ENCODE assay signal across 28 cellular contexts in the genomic region with DNA sequence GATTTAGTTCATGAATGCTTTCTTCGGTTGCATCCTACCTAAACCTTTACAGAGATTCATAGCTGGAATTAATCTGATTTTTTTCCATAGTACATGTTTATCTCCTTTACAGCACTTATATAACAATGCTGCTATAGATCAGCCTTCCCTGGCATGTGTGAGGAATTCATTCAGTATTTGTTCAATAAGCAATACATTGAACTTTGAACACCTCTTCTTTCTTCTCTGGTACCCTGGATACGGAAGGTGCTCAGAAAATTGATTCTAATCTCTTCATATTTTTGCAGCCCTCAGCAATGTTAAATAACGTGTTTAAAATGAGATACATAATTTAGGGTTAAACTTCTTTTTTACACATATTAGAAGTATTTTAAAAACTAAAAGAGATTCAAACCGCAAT.
"Had no signal": no experiment of that assay in that cellular context is flagged by ENCODE, and none has a peak within 500 bp of the region (broad histone marks: within the 10 kb centered on the region; RNA-seq: fewer than 3 reads in every experiment).

No MANE protein-coding gene starts in this region.

- H3K27me3 ChIP-seq: colonic mucosa, esophagus squamous epithelium, foreskin keratinocyte, gastrocnemius medialis, gastroesophageal sphincter, heart left ventricle had no signal

- H3K4me1 ChIP-seq: colonic mucosa, esophagus muscularis mucosa, esophagus squamous epithelium, foreskin keratinocyte, gastrocnemius medialis, gastroesophageal sphincter, heart left ventricle, heart right ventricle had no signal

- DNase-seq: colonic mucosa; cortex of kidney; dermis blood vessel endothelial cell; dorsolateral prefrontal cortex; effector CD4-positive, alpha-beta T cell; effector CD8-positive, alpha-beta T cell; effector memory CD4-positive, alpha-beta T cell; effector memory CD8-positive, alpha-beta T cell; endodermal cell; erythroblast; esophagus squamous epithelium; foreskin fibroblast; foreskin keratinocyte; foreskin melanocyte; gastrocnemius medialis; glutamatergic neuron; head of caudate nucleus; heart left ventricle; heart right ventricle had no signal

- H3K9me3 ChIP-seq: colonic mucosa, esophagus muscularis mucosa, esophagus squamous epithelium, gastrocnemius medialis, gastroesophageal sphincter, heart left ventricle had no signal

- H3K4me3 ChIP-seq: colonic mucosa, coronary artery, dorsolateral prefrontal cortex, esophagus muscularis mucosa, esophagus squamous epithelium, gastrocnemius medialis, gastroesophageal sphincter, heart left ventricle, heart right ventricle had no signal

- H3K27ac ChIP-seq: colonic mucosa, coronary artery, dorsolateral prefrontal cortex, epithelial cell of prostate, esophagus muscularis mucosa, esophagus squamous epithelium, foreskin keratinocyte, gastrocnemius medialis, gastroesophageal sphincter, heart left ventricle, heart right ventricle had no signal

- FAIRE-seq: colon, endometrium, endothelial cell of umbilical vein, frontal cortex had no signal

- H3K36me3 ChIP-seq: colonic mucosa, esophagus muscularis mucosa, esophagus squamous epithelium, gastrocnemius medialis, gastroesophageal sphincter, heart left ventricle, heart right ventricle had no signal

- ATAC-seq: effector memory CD8-positive, alpha-beta T cell; esophagus mucosa; foreskin keratinocyte; gastrocnemius medialis; gastroesophageal sphincter; heart left ventricle; heart right ventricle had no signal
